Comparison of ENCODE assay signal across 13 cellular contexts in the genomic region with DNA sequence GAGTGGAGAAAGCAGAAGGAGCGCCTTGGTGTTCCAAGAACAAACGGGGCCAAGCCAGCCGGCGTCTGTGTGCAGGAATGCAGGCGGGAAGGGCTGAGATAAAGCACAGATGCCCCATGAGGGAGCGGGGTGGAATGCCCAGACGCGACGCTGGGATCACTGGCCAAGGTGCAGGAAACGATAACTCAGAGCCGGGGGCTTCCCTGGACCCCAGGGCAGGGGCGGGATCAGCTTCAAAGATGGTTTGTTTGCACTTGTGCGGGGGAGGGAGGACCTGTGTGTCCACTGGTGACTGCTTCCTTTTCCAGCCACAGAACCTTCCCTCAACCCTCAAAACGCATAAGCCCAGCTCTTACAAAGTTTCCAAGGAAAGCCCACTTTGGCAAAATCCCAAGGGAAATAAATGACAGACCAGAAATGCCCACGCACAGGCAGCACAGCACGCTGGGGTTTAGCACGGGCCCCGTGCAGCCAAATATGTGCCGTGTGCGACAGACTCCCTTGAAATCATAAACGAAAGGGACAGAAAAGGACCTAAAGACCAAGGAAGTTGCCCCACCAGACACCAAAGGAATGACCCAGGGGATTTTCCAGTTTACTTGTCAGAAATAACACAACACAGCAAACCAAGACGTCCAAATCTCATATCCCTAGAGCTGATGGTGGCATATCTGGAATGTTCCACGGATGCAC.
DNase-seq lines count a peak whose midpoint lies in the region; ATAC-seq, FAIRE-seq and TF ChIP-seq lines count a peak whose summit lies in the region.
"Had no signal": no experiment of that assay in that cellular context is flagged by ENCODE, and none has a peak within 500 bp of the region (broad histone marks: within the 10 kb centered on the region; RNA-seq: fewer than 3 reads in every experiment).

No MANE protein-coding gene starts in this region.

- H3K4me3 ChIP-seq in SK-N-SH (ENCODE audit: low read depth in 2 of 2, low read length in 1 of 2): no peak overlapping the region
- H3K4me3 ChIP-seq in H1 (ENCODE audit: extremely low read depth in 1 of 4, insufficient read depth in 2 of 4, low read depth in 3 of 4, low read length in 4 of 4): no peak overlapping the region
- H3K4me3 ChIP-seq in lower lobe of right lung: no peak overlapping the region
- H3K4me3 ChIP-seq in thoracic aorta: peak overlapping the region; percentile 61
- H3K4me3 ChIP-seq: breast epithelium had no signal

- H3K4me1 ChIP-seq in SK-N-SH (ENCODE audit: control insufficient read depth in 1 of 2, insufficient read depth in 2 of 2, low read depth in 1 of 2, low read length in 1 of 2) (peaks cover 0 to 11% of the 10 kb centered on the region in 2 experiments; a peak in 1 of 4 replicates), H1 (replicated peaks in 1 of 4; ENCODE audit: control insufficient read depth in 3 of 4, insufficient read depth in 4 of 4, low read length in 3 of 4) (peaks cover 8 to 16% (median 10%) of the 10 kb centered on the region in 4 experiments), lower lobe of right lung (peaks cover 15% of the 10 kb centered on the region), thoracic aorta (ENCODE audit: control insufficient read depth in 1 of 2, low read depth in 2 of 2) (peaks cover 11 to 28% of the 10 kb centered on the region in 2 donors)
- H3K4me1 ChIP-seq: breast epithelium had no signal

- H3K18ac ChIP-seq in H1 (ENCODE audit: extremely low read depth, low read length): no peak overlapping the region

- H2BK5ac ChIP-seq in H1 (ENCODE audit: low read depth, low read length): no peak overlapping the region

- H2BK120ac ChIP-seq in H1 (replicated peaks; ENCODE audit: low read depth, low read length): no peak overlapping the region

- POLR2A ChIA-PET in SK-N-SH (lab: Yijun Ruan, JAX) (no interaction called here), H1 (lab: Charles Lee; ENCODE audit: partially characterized antibody) (no interaction called here)

- TF ChIP-seq CTCF in SK-N-SH (IDR thresholded peaks at IDR 0.05) (no peak), H1 (IDR thresholded peaks at IDR 0.05; ENCODE audit: control extremely low read depth in 1 of 3, insufficient read depth in 1 of 3, low read depth in 1 of 3, low read length in 3 of 3) (no peak), lower lobe of right lung (IDR thresholded peaks at IDR 0.05) (no peak), thoracic aorta (IDR thresholded peaks at IDR 0.05) (no peak), Calu3 (IDR thresholded peaks at IDR 0.05; ENCODE audit: unreplicated experiment) (no peak)

- no peak for TF ChIP-seq RAD21 in SK-N-SH (IDR thresholded peaks at IDR 0.05; ENCODE audit: low read length)
- no peak for TF ChIP-seq RAD21 in H1 (IDR thresholded peaks at IDR 0.05 in 1 of 2, conservative IDR thresholded peaks at IDR 0.05 in 1 of 2; ENCODE audit: low read depth in 2 of 2, low read length in 2 of 2)

- H3K9me3 Mint-ChIP-seq in Calu3 (ENCODE audit: low read depth, unreplicated experiment): no peaks in the 10 kb centered on the region
- H3K9me3 Mint-ChIP-seq: activated CD8-positive, alpha-beta T cell treated with anti-CD3 and anti-CD28 coated beads for 36 hours; HFFc6; neural crest cell had no signal

- no peaks in the 10 kb centered on the region for H3K27me3 Mint-ChIP-seq in Calu3 (ENCODE audit: unreplicated experiment)
- H3K27me3 Mint-ChIP-seq: activated CD8-positive, alpha-beta T cell treated with anti-CD3 and anti-CD28 coated beads for 36 hours had no signal

- H3K4ac ChIP-seq in H1 (replicated peaks; ENCODE audit: insufficient read length, low read depth, low read length): no peak overlapping the region

- no peak overlapping the region for H2BK12ac ChIP-seq in H1 (ENCODE audit: low read depth, low read length)

- H3K36me3 Mint-ChIP-seq in Calu3 (ENCODE audit: insufficient read depth, unreplicated experiment): peaks cover 3% of the 10 kb centered on the region

- CTCF ChIA-PET in SK-N-SH (lab: Yijun Ruan, JAX) (interaction anchor here (1.5 kb wide), 1 partner anchor 28 kb away, joined by 4 read pairs; no protein-coding TSS in a partner anchor), H1 (lab: Charles Lee; ENCODE audit: partially characterized antibody) (interaction anchor here (0.6 to 1.2 kb wide), 4 partner anchors 15 to 110 kb away, joined by 3 read pairs; no protein-coding TSS in a partner anchor), Calu3 (lab: Charles Lee) (no interaction called here)

- H3K9ac ChIP-seq in SK-N-SH (no peak overlapping the region), H1 (replicated peaks in 1 of 4; ENCODE audit: extremely low read depth in 1 of 4, low read depth in 3 of 4, low read length in 3 of 4) (no peak overlapping the region)

- no peak for FAIRE-seq in H1 (lab: Jason Lieb, UNC)

- no peaks in the 10 kb centered on the region for H3K4me1 Mint-ChIP-seq in Calu3 (ENCODE audit: low read depth, unreplicated experiment)

- intact Hi-C loops in lower lobe of right lung (cut with DNase I) (no loop called here), Calu3 (cut with micrococcal nuclease; ENCODE audit: unreplicated experiment) (no loop called here)

- TF ChIP-seq EP300 in SK-N-SH (IDR thresholded peaks at IDR 0.05; ENCODE audit: borderline replicate concordance in 1 of 2, low read depth in 1 of 2, low read length in 1 of 2): peak in 1 of 2 experiments; percentile 16; a peak in 1 of 4 replicates
- no peak for TF ChIP-seq EP300 in H1 (IDR thresholded peaks at IDR 0.05; ENCODE audit: borderline replicate concordance in 1 of 2, low read depth in 2 of 2, low read length in 2 of 2)

- H4K91ac ChIP-seq in H1 (replicated peaks; ENCODE audit: insufficient read length, low read length): no peak overlapping the region

- no peak overlapping the region for H3K56ac ChIP-seq in H1 (replicated peaks; ENCODE audit: insufficient read length, low read depth, low read length)

- no peak overlapping the region for H2BK20ac ChIP-seq in H1 (ENCODE audit: low read length)

- 50% methylated on average over 22 of the region's 23 CpGs for WGBS in SK-N-SH (ENCODE audit: low lambda C conversion rate)
- WGBS in H1 (ENCODE audit: extremely low coverage in 1 of 2, insufficient coverage in 1 of 2, insufficient read length in 1 of 2, insufficient replicate concordance in 2 of 2, low coverage in 1 of 2, low lambda C conversion rate in 2 of 2, missing lambda C conversion rate in 1 of 2), 2 experiments: 76% methylated on average over 23 of the region's 23 CpGs; no CpG with 5 or more reads in 1 of the 2 experiments

- H3K23ac ChIP-seq in H1 (ENCODE audit: insufficient read length): no peak overlapping the region

- peak; percentile 56 to 84 for ATAC-seq in lower lobe of right lung
- ATAC-seq in thoracic aorta (ENCODE audit: insufficient number of reproducible peaks, low FRiP score, low read depth): no peak
- ATAC-seq in HG03280 (IDR thresholded peaks at IDR 0.05; ENCODE audit: unreplicated experiment): no peak
- ATAC-seq: activated CD8-positive, alpha-beta T cell treated with anti-CD3 and anti-CD28 coated beads for 36 hours had no signal

- DNase-seq in SK-N-SH (peak; percentile 55), H1 (ENCODE audit: low read depth in 1 of 2, low spot score in 2 of 2) (no peak), lower lobe of right lung (no peak), thoracic aorta (ENCODE audit: low spot score) (no peak), Calu3 (no peak)
- no peak for DNase-seq in activated CD4-positive, alpha-beta T cell treated with anti-CD3 and anti-CD28 coated beads for 4 hours
- DNase-seq: activated CD8-positive, alpha-beta T cell treated with anti-CD3 and anti-CD28 coated beads for 36 hours; GF-D8; HFFc6; NCI-H2081 had no signal

- H3K27ac ChIP-seq in SK-N-SH (ENCODE audit: low read depth in 2 of 2, low read length in 1 of 2) (peak overlapping the region; percentile 24 to 43; a peak in 2 of 4 replicates), H1 (ENCODE audit: low read depth, low read length) (no peak overlapping the region), lower lobe of right lung (no peak overlapping the region), thoracic aorta (peak overlapping the region; percentile 41 to 59)
- H3K27ac ChIP-seq: breast epithelium had no signal

- no peak overlapping the region for H3K4me3 Mint-ChIP-seq in Calu3 (ENCODE audit: low read depth, unreplicated experiment)
- H3K4me3 Mint-ChIP-seq: activated CD8-positive, alpha-beta T cell treated with anti-CD3 and anti-CD28 coated beads for 36 hours; HFFc6; neural crest cell had no signal

- no peak overlapping the region for H3K27ac Mint-ChIP-seq in Calu3 (ENCODE audit: unreplicated experiment)
- H3K27ac Mint-ChIP-seq: HFFc6 had no signal

- no peaks in the 10 kb centered on the region for H3K79me2 ChIP-seq in SK-N-SH (ENCODE audit: insufficient read depth)
- no peaks in the 10 kb centered on the region for H3K79me2 ChIP-seq in H1 (ENCODE audit: control insufficient read depth in 1 of 2, insufficient read depth in 2 of 2, low read length in 2 of 2)

- H3K27me3 ChIP-seq in SK-N-SH (ENCODE audit: insufficient read depth): no peaks in the 10 kb centered on the region
- no peaks in the 10 kb centered on the region; a peak in 1 of 7 replicates for H3K27me3 ChIP-seq in H1 (replicated peaks in 1 of 4; ENCODE audit: control insufficient read depth in 3 of 4, extremely low read depth in 1 of 4, insufficient read depth in 3 of 4, low read length in 3 of 4)
- no peaks in the 10 kb centered on the region for H3K27me3 ChIP-seq in lower lobe of right lung (ENCODE audit: low read depth)
- no peaks in the 10 kb centered on the region for H3K27me3 ChIP-seq in thoracic aorta (replicated peaks; ENCODE audit: insufficient read depth)
- H3K27me3 ChIP-seq: breast epithelium had no signal

- peak overlapping the region; percentile 56; the same call in 1 of the 2 replicates for H3K4me2 ChIP-seq in SK-N-SH
- H3K4me2 ChIP-seq in H1 (ENCODE audit: insufficient read depth in 1 of 2, low read depth in 2 of 2, low read length in 2 of 2): no peak overlapping the region

- H3K14ac ChIP-seq in H1 (ENCODE audit: insufficient read length): no peak overlapping the region

- H2AFZ ChIP-seq in SK-N-SH (ENCODE audit: low read depth) (peak overlapping the region; percentile 72; the same call in 1 of the 2 replicates), H1 (ENCODE audit: low read length) (no peak overlapping the region; the same call in 1 of the 2 replicates)

- no peaks in the 10 kb centered on the region for H4K20me1 ChIP-seq in SK-N-SH (ENCODE audit: insufficient read depth)
- no peaks in the 10 kb centered on the region for H4K20me1 ChIP-seq in H1 (replicated peaks in 1 of 2; ENCODE audit: control insufficient read depth in 1 of 2, insufficient read depth in 2 of 2, low read length in 2 of 2)

- no peaks in the 10 kb centered on the region for H3K9me3 ChIP-seq in SK-N-SH
- no peaks in the 10 kb centered on the region for H3K9me3 ChIP-seq in H1 (ENCODE audit: insufficient read depth in 2 of 2, low read depth in 1 of 2, low read length in 1 of 2)
- no peaks in the 10 kb centered on the region for H3K9me3 ChIP-seq in lower lobe of right lung
- H3K9me3 ChIP-seq in thoracic aorta: no peaks in the 10 kb centered on the region
- H3K9me3 ChIP-seq: breast epithelium had no signal

- no peaks in the 10 kb centered on the region for H3K79me1 ChIP-seq in H1 (ENCODE audit: low read depth, low read length)

- H2BK15ac ChIP-seq in H1 (ENCODE audit: low read length): no peak overlapping the region

- no peaks in the 10 kb centered on the region for H3K36me3 ChIP-seq in SK-N-SH (replicated peaks in 1 of 2; ENCODE audit: control insufficient read depth in 1 of 2, insufficient read depth in 2 of 2, low read length in 1 of 2)
- no peaks in the 10 kb centered on the region for H3K36me3 ChIP-seq in H1 (ENCODE audit: control insufficient read depth in 2 of 4, insufficient read depth in 4 of 4, low read length in 3 of 4)
- peaks cover 14% of the 10 kb centered on the region for H3K36me3 ChIP-seq in lower lobe of right lung
- no peaks in the 10 kb centered on the region for H3K36me3 ChIP-seq in thoracic aorta
- H3K36me3 ChIP-seq: breast epithelium had no signal

- no peak overlapping the region for H4K5ac ChIP-seq in H1 (ENCODE audit: insufficient read length, low read depth, low read length)

- H3K9me2 ChIP-seq in SK-N-SH: no peaks in the 10 kb centered on the region

- peaks cover 2% of the 10 kb centered on the region; the same call in 1 of the 2 replicates for H3K23me2 ChIP-seq in H1 (ENCODE audit: low read depth, low read length)

- no peak overlapping the region for H4K8ac ChIP-seq in H1 (ENCODE audit: extremely low read depth, insufficient read depth, low read length)

- H2AK5ac ChIP-seq in H1 (ENCODE audit: low read depth, low read length): no peak overlapping the region

- TF ChIP-seq POLR2A in H1 (IDR thresholded peaks at IDR 0.05; ENCODE audit: control extremely low read depth in 1 of 2, low read depth in 2 of 2, low read length in 2 of 2): no peak

- no peaks in the 10 kb centered on the region for H3F3A ChIP-seq in SK-N-SH (replicated peaks; ENCODE audit: insufficient read depth)

- no TSS peak for BruUV-seq in Calu3 (replicated peaks; lab: Mats Ljungman, UMichigan)

Comparison
In these comparisons a context has a peak if more than half of its experiments do, and no peak if none do; other contexts are left out.
1. H3K27ac ChIP-seq: peak in SK-N-SH (2 of 2) and thoracic aorta (2 of 2); none in H1 (single experiment) and lower lobe of right lung (single experiment).
2. ATAC-seq: peak in lower lobe of right lung (2 of 2); none in thoracic aorta (single experiment) and HG03280 (single experiment).